18 cellular contexts compared by ENCODE assay signal in genomic region chr7:132697032-132697431, GRCh38.
"Had no signal": no experiment of that assay in that cellular context is flagged by ENCODE, and none has a peak within 500 bp of the region (broad histone marks: within the 10 kb centered on the region; RNA-seq: fewer than 3 reads in every experiment).

No MANE protein-coding gene starts in this region.

- H3K4me1 ChIP-seq: colonic mucosa, esophagus muscularis mucosa, gastroesophageal sphincter, spleen, testis, transverse colon had no signal

- H3K4me2 ChIP-seq: hepatocyte had no signal

- H3K4me3 ChIP-seq: colonic mucosa, esophagus muscularis mucosa, gastroesophageal sphincter, hepatocyte, spleen, testis, transverse colon had no signal

- H3K36me3 ChIP-seq: colonic mucosa, esophagus muscularis mucosa, gastroesophageal sphincter, spleen, transverse colon had no signal

- DNase-seq: colonic mucosa; dermis blood vessel endothelial cell; effector CD4-positive, alpha-beta T cell; foreskin fibroblast; glutamatergic neuron; kidney; left cardiac atrium; naive thymus-derived CD4-positive, alpha-beta T cell; nephron progenitor cell; spleen; stimulated activated CD4-positive, alpha-beta T cell treated with anti-CD3 and anti-CD28 coated beads, Interleukin-15, amount 100 ng/mL, for 24 hours; stimulated activated CD4-positive, alpha-beta T cell treated with anti-CD3 and anti-CD28 coated beads, Interleukin-1b, Interleukin-23, amount 100 ng/mL, for 48 hours; stimulated activated CD4-positive, alpha-beta T cell treated with anti-CD3 and anti-CD28 coated beads, Interleukin-4, amount 100 ng/mL, for 24 hours; testis; transverse colon had no signal

- H3K9me3 ChIP-seq: colonic mucosa, testis, transverse colon had no signal

- H3K27ac ChIP-seq: colonic mucosa, esophagus muscularis mucosa, gastroesophageal sphincter, hepatocyte, spleen, testis, transverse colon had no signal

- H3K27me3 ChIP-seq: colonic mucosa, esophagus muscularis mucosa, hepatocyte, spleen, testis, transverse colon had no signal
